Comparison of ENCODE assay signal across 22 cellular contexts in the genomic region with DNA sequence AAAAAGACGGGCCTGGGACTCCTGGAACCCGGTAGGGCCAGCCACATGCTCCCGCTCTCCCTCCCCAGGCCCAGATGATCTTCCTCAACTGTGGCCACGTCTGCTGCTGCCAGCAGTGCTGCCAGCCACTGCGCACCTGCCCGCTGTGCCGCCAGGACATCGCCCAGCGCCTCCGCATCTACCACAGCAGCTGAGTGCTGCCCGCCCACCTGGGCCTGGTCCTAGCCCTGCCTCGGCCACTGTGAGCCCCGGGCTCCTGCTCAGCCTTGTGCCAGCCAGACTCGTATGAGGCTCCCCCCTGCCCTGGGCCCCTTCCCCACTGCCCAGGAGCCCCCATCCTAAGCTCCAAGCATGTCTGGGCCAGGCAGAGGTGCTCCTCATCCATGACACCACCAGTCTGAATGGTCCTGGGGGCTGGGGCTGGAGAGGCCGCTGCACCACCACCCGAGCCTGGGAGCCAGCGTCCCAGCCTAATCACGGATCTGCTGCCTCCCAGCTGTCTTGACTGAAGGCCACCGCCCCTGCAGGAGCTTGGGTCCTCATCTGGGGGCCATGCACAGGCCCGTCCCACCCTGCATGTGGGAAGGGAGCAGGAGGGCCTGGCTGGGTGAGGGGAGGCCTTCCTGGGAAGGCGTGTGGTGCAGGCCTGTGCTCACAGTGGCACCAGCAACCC.
"Had no signal": no experiment of that assay in that cellular context is flagged by ENCODE, and none has a peak within 500 bp of the region (broad histone marks: within the 10 kb centered on the region; RNA-seq: fewer than 3 reads in every experiment).

No MANE protein-coding gene starts in this region.

- H3K27me3 ChIP-seq: breast epithelium, colonic mucosa, dorsolateral prefrontal cortex, esophagus muscularis mucosa, hepatocyte, spleen had no signal

- H3K27ac Mint-ChIP-seq: activated naive CD8-positive, alpha-beta T cell treated with anti-CD3 and anti-CD28 coated beads for 36 hours; type B pancreatic cell; WTC11 had no signal

- H3K4me3 Mint-ChIP-seq: activated naive CD8-positive, alpha-beta T cell treated with anti-CD3 and anti-CD28 coated beads for 36 hours; activated T-cell treated with anti-CD3 and anti-CD28 coated beads, Interleukin-2, amount 50 U/mL, for 4 hours; effector memory CD8-positive, alpha-beta T cell; type B pancreatic cell; WTC11 had no signal

- H2AFZ ChIP-seq: hepatocyte had no signal

- H3K4me2 ChIP-seq: hepatocyte had no signal

- H3K9me3 ChIP-seq: breast epithelium, colonic mucosa, esophagus muscularis mucosa, left ventricle myocardium inferior, spleen, thoracic aorta had no signal

- H3K9me3 Mint-ChIP-seq: activated naive CD8-positive, alpha-beta T cell treated with anti-CD3 and anti-CD28 coated beads for 36 hours; activated T-cell treated with anti-CD3 and anti-CD28 coated beads, Interleukin-2, amount 50 U/mL, for 4 hours; effector memory CD8-positive, alpha-beta T cell; type B pancreatic cell; WTC11 had no signal

- H3K27me3 Mint-ChIP-seq: activated naive CD8-positive, alpha-beta T cell treated with anti-CD3 and anti-CD28 coated beads for 36 hours; effector memory CD8-positive, alpha-beta T cell; type B pancreatic cell had no signal

- H3K4me3 ChIP-seq: breast epithelium, colonic mucosa, dorsolateral prefrontal cortex, esophagus muscularis mucosa, hepatocyte, left ventricle myocardium inferior, spleen, thoracic aorta had no signal

- H3K27ac ChIP-seq: breast epithelium, colonic mucosa, dorsolateral prefrontal cortex, esophagus muscularis mucosa, hepatocyte, left ventricle myocardium inferior, spleen, thoracic aorta had no signal

- H3K4me1 ChIP-seq: breast epithelium, colonic mucosa had no signal

- H3K79me2 ChIP-seq: hepatocyte had no signal

- FAIRE-seq: endothelial cell of umbilical vein, frontal cortex had no signal

- H3K36me3 ChIP-seq: breast epithelium had no signal

- H3K36me3 Mint-ChIP-seq: activated naive CD8-positive, alpha-beta T cell treated with anti-CD3 and anti-CD28 coated beads for 36 hours; WTC11 had no signal

- DNase-seq: activated CD8-positive, alpha-beta memory T cell treated with anti-CD3 and anti-CD28 coated beads, Interleukin-2, amount 50 U/mL, for 48 hours; activated naive CD4-positive, alpha-beta T cell treated with Interleukin-2 at 50 U/mL for 16 hours; activated naive CD8-positive, alpha-beta T cell treated with anti-CD3 and anti-CD28 coated beads for 36 hours; activated T-cell treated with anti-CD3 and anti-CD28 coated beads, Interleukin-2, amount 50 U/mL, for 4 hours; colonic mucosa; dorsolateral prefrontal cortex; effector memory CD8-positive, alpha-beta T cell; glutamatergic neuron; left ventricle myocardium inferior; occipital lobe; spleen; stimulated activated CD4-positive, alpha-beta T cell treated with anti-CD3 and anti-CD28 coated beads, Interleukin-4, amount 100 ng/mL, for 1 hour; stimulated activated naive CD4-positive, alpha-beta T cell treated with Interleukin-2 at 50 U/mL for 16 hours; T1000 had no signal

- H3K4me1 Mint-ChIP-seq: activated naive CD8-positive, alpha-beta T cell treated with anti-CD3 and anti-CD28 coated beads for 36 hours; WTC11 had no signal
